In genomic region chr19:35563207-35563829, GRCh38 we compare ENCODE assay signal across 30 cellular contexts. TPM values are rescaled to one million over a fixed set of nuclear protein-coding genes. Genes with fewer than 3 reads are reported as not detected.
"Had no signal": no experiment of that assay in that cellular context is flagged by ENCODE, and none has a peak within 500 bp of the region (broad histone marks: within the 10 kb centered on the region; RNA-seq: fewer than 3 reads in every experiment).

TSS of gene ATP4A (minus strand) at chr19:35563658. CDS start at chr19:35563629, 29 bp downstream.

- H3K4me2 ChIP-seq: SK-N-SH had no signal

- ATAC-seq: activated CD8-positive, alpha-beta T cell treated with anti-CD3 and anti-CD28 coated beads for 36 hours; activated naive CD8-positive, alpha-beta T cell treated with anti-CD3 and anti-CD28 coated beads, Interleukin-2, amount 50 U/mL, for 24 hours; Panc1 had no signal

- H3K9me3 Mint-ChIP-seq: activated CD4-positive, alpha-beta T cell treated with anti-CD3 and anti-CD28 coated beads, Interleukin-2, amount 10 ng/mL, durations not matched to agents 24 days and 14 days; activated CD8-positive, alpha-beta T cell treated with anti-CD3 and anti-CD28 coated beads for 36 hours; activated naive CD4-positive, alpha-beta T cell treated with anti-CD3 and anti-CD28 coated beads for 36 hours; activated naive CD8-positive, alpha-beta T cell treated with anti-CD3 and anti-CD28 coated beads, Interleukin-2, amount 50 U/mL, for 24 hours; activated T-cell treated with anti-CD3 and anti-CD28 coated beads, Interleukin-2, amount 50 U/mL, for 24 hours; activated T-helper 2 cell treated with anti-CD3 and anti-CD28 coated beads, Interferon-gamma antibody, Interleukin-2, Interleukin-4, amounts not matched to agents 10 μg/mL and 5 μg/mL and 100 μg/mL, durations not matched to agents 14 hours and 24 hours and 36 hours; brain; T-helper 1 cell treated with Interleukin-12 subunit alpha and Interleukin-12 subunit beta and Interleukin-4 antibody, amounts not matched to agents 30 μg/mL and 1 μg/mL, for 36 hours; T-helper 2 cell treated with Interferon-gamma antibody and Interleukin-4, amounts not matched to agents 5 μg/mL and 100 μg/mL, for 36 hours had no signal

- H3K27ac ChIP-seq: SJSA1 had no signal

- H3K27ac Mint-ChIP-seq: activated CD4-positive, alpha-beta T cell treated with anti-CD3 and anti-CD28 coated beads, Interleukin-2, amount 10 ng/mL, durations not matched to agents 24 days and 14 days; activated CD8-positive, alpha-beta T cell treated with anti-CD3 and anti-CD28 coated beads for 36 hours; activated naive CD4-positive, alpha-beta T cell treated with anti-CD3 and anti-CD28 coated beads for 36 hours; activated naive CD8-positive, alpha-beta T cell; activated naive CD8-positive, alpha-beta T cell treated with anti-CD3 and anti-CD28 coated beads, Interleukin-2, amount 50 U/mL, for 24 hours; activated T-cell treated with anti-CD3 and anti-CD28 coated beads, Interleukin-2, amount 50 U/mL, for 24 hours; activated T-helper 2 cell treated with anti-CD3 and anti-CD28 coated beads, Interferon-gamma antibody, Interleukin-2, Interleukin-4, amounts not matched to agents 10 μg/mL and 5 μg/mL and 100 μg/mL, durations not matched to agents 14 hours and 24 hours and 36 hours; brain; T-helper 1 cell treated with Interleukin-12 subunit alpha and Interleukin-12 subunit beta and Interleukin-4 antibody, amounts not matched to agents 30 μg/mL and 1 μg/mL, for 36 hours; T-helper 2 cell treated with Interferon-gamma antibody and Interleukin-4, amounts not matched to agents 5 μg/mL and 100 μg/mL, for 36 hours had no signal

- H3K36me3 Mint-ChIP-seq: activated naive CD8-positive, alpha-beta T cell; brain had no signal

- H3K4me3 Mint-ChIP-seq: activated CD4-positive, alpha-beta T cell treated with anti-CD3 and anti-CD28 coated beads, Interleukin-2, amount 10 ng/mL, durations not matched to agents 24 days and 14 days; activated CD8-positive, alpha-beta T cell treated with anti-CD3 and anti-CD28 coated beads for 36 hours; activated naive CD4-positive, alpha-beta T cell treated with anti-CD3 and anti-CD28 coated beads for 36 hours; activated naive CD8-positive, alpha-beta T cell; activated naive CD8-positive, alpha-beta T cell treated with anti-CD3 and anti-CD28 coated beads, Interleukin-2, amount 50 U/mL, for 24 hours; activated T-cell treated with anti-CD3 and anti-CD28 coated beads, Interleukin-2, amount 50 U/mL, for 24 hours; brain; T-helper 1 cell treated with Interleukin-12 subunit alpha and Interleukin-12 subunit beta and Interleukin-4 antibody, amounts not matched to agents 30 μg/mL and 1 μg/mL, for 36 hours; T-helper 2 cell treated with Interferon-gamma antibody and Interleukin-4, amounts not matched to agents 5 μg/mL and 100 μg/mL, for 36 hours had no signal

- H3K36me3 ChIP-seq: MG63, SJSA1 had no signal

- H3K4me1 Mint-ChIP-seq: activated CD4-positive, alpha-beta T cell treated with anti-CD3 and anti-CD28 coated beads, Interleukin-2, amount 10 ng/mL, durations not matched to agents 24 days and 14 days; brain had no signal

- DNase-seq: activated CD4-positive, alpha-beta T cell treated with anti-CD3 and anti-CD28 coated beads, Interleukin-2, amount 10 ng/mL, durations not matched to agents 24 days and 14 days; activated CD4-positive, alpha-beta T cell treated with anti-CD3 and anti-CD28 coated beads, Interleukin-2, amount 50 U/mL, for 4 hours; activated CD8-positive, alpha-beta T cell treated with anti-CD3 and anti-CD28 coated beads for 36 hours; activated gamma-delta T cell; activated naive CD4-positive, alpha-beta T cell treated with anti-CD3 and anti-CD28 coated beads for 36 hours; activated naive CD8-positive, alpha-beta T cell treated with anti-CD3 and anti-CD28 coated beads, Interleukin-2, amount 50 U/mL, for 24 hours; activated T-cell treated with anti-CD3 and anti-CD28 coated beads, Interleukin-2, amount 50 U/mL, for 24 hours; anterior cingulate cortex; Kasumi-1; KG1; MG63; NCI-H1048; NCI-H1105 treated with DMSO at 0.1 percent for 48 hours; NCI-H1436 treated with DMSO at 0.1 percent for 48 hours; NCI-H1694 treated with DMSO at 0.1 percent for 48 hours; NCI-H2029; NCI-H345; NCI-H524 treated with DMSO at 0.1 percent for 48 hours; SHP77 treated with DMSO at 0.1 percent for 48 hours; SK-N-SH had no signal

- H3K4me3 ChIP-seq: MG63, SJSA1 had no signal

- H3K4me1 ChIP-seq: SJSA1 had no signal

- H3K9me3 ChIP-seq: MG63, SJSA1, SK-N-SH had no signal

RNA-seq across cellular contexts. Expression of gene ATP4A, which starts in this region (rescaled TPM):
- total RNA-seq: activated CD4-positive, alpha-beta T cell treated with anti-CD3 and anti-CD28 coated beads, Interleukin-2, amount 10 ng/mL, durations not matched to agents 24 days and 14 days; activated CD8-positive, alpha-beta memory T cell treated with anti-CD3 and anti-CD28 coated beads for 36 hours; activated CD8-positive, alpha-beta T cell treated with anti-CD3 and anti-CD28 coated beads for 36 hours; activated naive CD4-positive, alpha-beta T cell treated with anti-CD3 and anti-CD28 coated beads for 36 hours; activated T-helper 2 cell treated with anti-CD3 and anti-CD28 coated beads, Interferon-gamma antibody, Interleukin-2, Interleukin-4, amounts not matched to agents 10 μg/mL and 5 μg/mL and 100 μg/mL, durations not matched to agents 14 hours and 24 hours and 36 hours; bronchial epithelial cell; NCI-H460; SJSA1 had no signal
